Comparison of ENCODE assay signal across 8 cellular contexts in genomic region chr11:35337136-35337918, GRCh38.
DNase-seq lines count a peak whose midpoint lies in the region; ATAC-seq and TF ChIP-seq lines count a peak whose summit lies in the region.

No MANE protein-coding gene starts in this region.

- no peak overlapping the region for H3K9ac ChIP-seq in colonic mucosa (ENCODE audit: low read depth in 2 of 2, low read length in 2 of 2)

- H3K4me1 ChIP-seq in colonic mucosa = no peaks in the 10 kb centered on the region

- no peak overlapping the region for H3K27ac ChIP-seq in colonic mucosa

- TF ChIP-seq CTCF in GM12865 (IDR thresholded peaks at IDR 0.05; ENCODE audit: insufficient read depth, low read depth, low read length, missing control alignments) (no peak), epithelial cell of esophagus (IDR thresholded peaks at IDR 0.05; ENCODE audit: insufficient read depth, low read depth, low read length, missing control alignments) (no peak), retinal pigment epithelial cell (conservative IDR thresholded peaks at IDR 0.05; ENCODE audit: low read depth, low read length) (no peak), colonic mucosa (IDR thresholded peaks at IDR 0.05) (no peak)

- no peaks in the 10 kb centered on the region for H3K9me3 ChIP-seq in colonic mucosa

- H3K4me3 ChIP-seq in GM12865 (ENCODE audit: low read depth, low read length) (no peak overlapping the region), epithelial cell of esophagus (ENCODE audit: low read length) (no peak overlapping the region), retinal pigment epithelial cell (ENCODE audit: low read length) (no peak overlapping the region), colonic mucosa (no peak overlapping the region)

- no peaks in the 10 kb centered on the region for H3K27me3 ChIP-seq in colonic mucosa

- no peaks in the 10 kb centered on the region for H3K36me3 ChIP-seq in colonic mucosa

- no peak for ATAC-seq in GM18502 (IDR thresholded peaks at IDR 0.05; ENCODE audit: poor library complexity, unreplicated experiment)

- intact Hi-C loops in colonic mucosa (cut with DNase I) = no loop called here

- DNase-seq in GM12865 (ENCODE audit: low read depth) (peak; percentile 41), NCI-H69 (lab: John Stamatoyannopoulos, UW) (peak; percentile 71), epithelial cell of esophagus (ENCODE audit: low read depth) (peak; percentile 99), retinal pigment epithelial cell (ENCODE audit: low read depth) (peak; percentile 88), NCI-H187 treated with DMSO at 0.1 percent for 48 hours (lab: John Stamatoyannopoulos, UW) (no peak), colonic mucosa (no peak)
- DNase-seq in activated effector memory CD4-positive, alpha-beta T cell treated with anti-CD3 and anti-CD28 coated beads, Interleukin-2, amount 50 U/mL, for 16 hours = no peak

Comparison
In these comparisons a context has a peak if more than half of its experiments do, and no peak if none do; other contexts are left out.
1. DNase-seq: peak in GM12865 (single experiment), NCI-H69 (single experiment), epithelial cell of esophagus (single experiment) and retinal pigment epithelial cell (single experiment); none in NCI-H187 treated with DMSO at 0.1 percent for 48 hours (single experiment), colonic mucosa (single experiment) and activated effector memory CD4-positive, alpha-beta T cell treated with anti-CD3 and anti-CD28 coated beads, Interleukin-2, amount 50 U/mL, for 16 hours (single experiment).